ENCODE assay signal across 1 cellular context in genomic region chr14:92874961-92875360, GRCh38.
TF ChIP-seq lines count a peak whose summit lies in the region.

No MANE protein-coding gene starts in this region.

TF ChIP-seq in WTC11, 78 proteins besides CTCF, POLR2A, EP300 and RAD21 (continued from another document):
- no peak for TF ChIP-seq PRDM15 (CRISPR knock-in tag; IDR thresholded peaks at IDR 0.05)
- no peak for TF ChIP-seq ZNF423 (CRISPR knock-in tag; IDR thresholded peaks at IDR 0.05)
- TF ChIP-seq ZNF396 (CRISPR knock-in tag; IDR thresholded peaks at IDR 0.05; ENCODE audit: borderline replicate concordance), result no peak
